ENCODE assay signal across 8 cellular contexts in the genomic region with DNA sequence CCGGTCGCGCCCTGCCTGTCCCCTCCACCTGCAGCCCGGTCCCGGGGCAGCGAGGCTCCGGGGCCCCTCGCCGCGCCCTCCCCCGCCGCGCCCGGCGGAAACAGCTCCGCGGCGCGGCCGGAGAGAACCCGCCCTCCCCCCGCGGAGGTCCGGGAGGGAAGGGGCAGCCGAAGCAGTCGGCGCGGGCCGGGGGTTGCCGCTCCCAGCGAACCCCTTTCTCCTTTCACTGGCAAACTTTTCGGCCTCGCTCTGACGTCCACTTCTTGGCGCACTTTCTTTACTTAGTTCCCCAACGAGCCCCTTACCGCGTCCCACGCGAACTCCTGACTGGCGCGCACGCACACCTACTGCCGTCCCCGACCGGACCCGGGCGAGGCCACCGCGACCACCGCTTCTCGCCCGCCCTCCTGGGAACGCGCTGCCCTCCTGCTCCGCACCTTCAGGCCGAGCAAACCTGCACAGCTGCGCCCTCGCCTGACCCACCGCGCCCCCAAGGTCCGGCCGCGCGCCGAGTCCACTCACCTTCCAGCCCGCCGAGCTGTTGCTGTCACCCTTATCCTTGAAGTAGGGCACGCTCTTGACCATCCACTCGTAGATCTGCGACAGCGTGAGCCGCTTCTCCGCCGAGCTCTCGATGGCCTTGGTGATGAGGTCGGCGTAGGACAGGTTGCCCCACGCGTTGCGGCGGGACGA. TPM values are rescaled to one million over a fixed set of nuclear protein-coding genes. Genes with fewer than 3 reads are reported as not detected.
DNase-seq lines count a peak whose midpoint lies in the region; ATAC-seq and TF ChIP-seq lines count a peak whose summit lies in the region.

No MANE protein-coding gene starts in this region.

- DNase-seq in GM13977 (ENCODE audit: low spot score) (peak; percentile 64), T-helper 22 cell (ENCODE audit: low read depth) (peak; percentile 1), left lobe of liver (ENCODE audit: low spot score) (peak; percentile 70), NCI-H446 treated with DMSO at 0.1 percent for 48 hours (lab: John Stamatoyannopoulos, UW) (no peak)
- peak; percentile 20 to 21 for DNase-seq in central memory CD8-positive, alpha-beta T cell (ENCODE audit: low spot score in 2 of 2)
- DNase-seq in stimulated activated CD4-positive, alpha-beta T cell treated with anti-CD3 and anti-CD28 coated beads, TNF-alpha, amount 100 ng/mL, for 1 hour (ENCODE audit: low read depth in 3 of 3, low spot score in 1 of 3): peak in 2 of 3 donors; percentile 5 to 29

- peak overlapping the region; percentile 94 for H3K4me3 Mint-ChIP-seq in central memory CD8-positive, alpha-beta T cell

- peak overlapping the region; percentile 93 for H3K27ac Mint-ChIP-seq in central memory CD8-positive, alpha-beta T cell (ENCODE audit: low read depth)

- in situ Hi-C loops in GM13977 (cut with MboI; ENCODE audit: low pct_unique_long_range_greater_than_20kb, low sequenced_read_pairs, unreplicated experiment): no loop called here

- peak; percentile 37 for TF ChIP-seq CTCF in GM13977 (IDR thresholded peaks at IDR 0.05; ENCODE audit: extremely low read depth, insufficient read depth, missing control alignments)

- ATAC-seq in HG02970 (IDR thresholded peaks at IDR 0.05; ENCODE audit: low FRiP score, unreplicated experiment) (peak; percentile 8), left lobe of liver (peak; percentile 37), GM18873 (IDR thresholded peaks at IDR 0.05; ENCODE audit: low FRiP score, unreplicated experiment) (no peak)
- peak; percentile 5 for ATAC-seq in central memory CD8-positive, alpha-beta T cell (replicated peaks; ENCODE audit: extremely low read depth, poor library complexity, severe bottlenecking)

- no peaks in the 10 kb centered on the region for H3K27me3 Mint-ChIP-seq in central memory CD8-positive, alpha-beta T cell

- peaks cover 22% of the 10 kb centered on the region for H3K36me3 Mint-ChIP-seq in central memory CD8-positive, alpha-beta T cell (ENCODE audit: insufficient read depth)

- no peaks in the 10 kb centered on the region for H3K9me3 Mint-ChIP-seq in central memory CD8-positive, alpha-beta T cell

- peaks cover 47% of the 10 kb centered on the region for H3K4me1 Mint-ChIP-seq in central memory CD8-positive, alpha-beta T cell

RNA-seq across cellular contexts. Expression of a gene that starts 1.2 kb away (rescaled TPM):
- 13.3 TPM for total RNA-seq in left lobe of liver
